In genomic region chr17:73498854-73499597, GRCh38 we compare ENCODE assay signal across 1 cellular context.
TF ChIP-seq lines count a peak whose summit lies in the region.

No MANE protein-coding gene starts in this region.

TF ChIP-seq in SK-N-SH treated with all-trans-retinoic acid at 6 μM for 48 hours, 23 proteins besides CTCF, POLR2A, EP300 and RAD21 (continued from another document):
- no peak for TF ChIP-seq ZC3H10 (CRISPR knock-in tag; IDR thresholded peaks at IDR 0.05)
- no peak for TF ChIP-seq PPARA (CRISPR knock-in tag; IDR thresholded peaks at IDR 0.05; ENCODE audit: borderline replicate concordance)
- TF ChIP-seq OSR1 (CRISPR knock-in tag; IDR thresholded peaks at IDR 0.05) = no peak
- TF ChIP-seq CREB5 (CRISPR knock-in tag; IDR thresholded peaks at IDR 0.05; ENCODE audit: low read depth) = no peak
- TF ChIP-seq TCF4 (CRISPR knock-in tag; IDR thresholded peaks at IDR 0.05; ENCODE audit: borderline replicate concordance) = no peak
- TF ChIP-seq BACH2 (CRISPR knock-in tag; IDR thresholded peaks at IDR 0.05; ENCODE audit: borderline replicate concordance) = no peak
